Comparison of ENCODE assay signal across 9 cellular contexts in the genomic region with DNA sequence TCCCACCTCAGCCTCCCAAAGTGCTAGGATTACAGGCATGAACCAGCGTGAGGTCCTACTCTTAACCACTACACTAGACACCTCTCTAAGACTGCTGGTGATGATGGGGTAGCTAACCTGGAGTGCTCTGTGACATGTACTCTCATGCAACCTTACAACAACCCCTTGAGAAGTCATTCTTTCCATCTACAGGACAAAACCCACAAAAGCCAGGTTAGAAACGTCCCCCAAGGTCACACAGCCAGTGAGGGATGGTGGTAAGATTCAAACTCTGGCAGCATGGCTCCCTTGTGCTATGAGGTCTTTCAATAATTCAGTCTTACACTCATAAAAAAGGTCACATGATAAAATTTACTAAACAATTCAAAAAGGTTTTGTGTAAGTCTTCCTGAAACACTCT.
DNase-seq lines count a peak whose midpoint lies in the region; ATAC-seq and TF ChIP-seq lines count a peak whose summit lies in the region.
"Had no signal": no experiment of that assay in that cellular context is flagged by ENCODE, and none has a peak within 500 bp of the region (broad histone marks: within the 10 kb centered on the region; RNA-seq: fewer than 3 reads in every experiment).

No MANE protein-coding gene starts in this region.

- no peak overlapping the region for H3K9ac ChIP-seq in IMR-90 (ENCODE audit: low read depth, low read length)
- H3K9ac ChIP-seq in mesendoderm (ENCODE audit: low read length), result no peak overlapping the region

- no peak overlapping the region; the same call in 1 of the 2 replicates for H3K23ac ChIP-seq in IMR-90 (ENCODE audit: low read depth, low read length)
- H3K23ac ChIP-seq in mesendoderm (ENCODE audit: low read length), result no peak overlapping the region

- H4K20me1 ChIP-seq in IMR-90 (ENCODE audit: insufficient read depth, low read length) (no peaks in the 10 kb centered on the region), hepatocyte (ENCODE audit: insufficient read depth, poor library complexity, severe bottlenecking) (no peaks in the 10 kb centered on the region)

- no peak overlapping the region for H3K27ac ChIP-seq in IMR-90 (ENCODE audit: insufficient read depth, low read length)
- peak overlapping the region; percentile 96 for H3K27ac ChIP-seq in hepatocyte
- H3K27ac ChIP-seq in mesendoderm (ENCODE audit: low read depth, low read length), result no peak overlapping the region

- no peaks in the 10 kb centered on the region for H3K27me3 Mint-ChIP-seq in activated CD8-positive, alpha-beta T cell treated with anti-CD3 and anti-CD28 coated beads for 36 hours
- no peaks in the 10 kb centered on the region for H3K27me3 Mint-ChIP-seq in stimulated activated naive B cell treated with anti-CD40 and anti-IgM and Interleukin-4, amounts not matched to agents 10 μg/mL and 1 μg/mL and 100 μg/mL, for 72 hours

- in situ Hi-C loops in IMR-90 (cut with MboI; ENCODE audit: low sequenced_read_pairs), result no loop called here

- no peak for ATAC-seq in IMR-90 (ENCODE audit: low read depth)
- ATAC-seq in activated CD8-positive, alpha-beta T cell treated with anti-CD3 and anti-CD28 coated beads for 36 hours, result peak; percentile 5
- no peak for ATAC-seq in stimulated activated naive B cell treated with anti-CD40 and anti-IgM and Interleukin-4, amounts not matched to agents 10 μg/mL and 1 μg/mL and 100 μg/mL, for 72 hours (replicated peaks)
- no peak for ATAC-seq in GM21717 (IDR thresholded peaks at IDR 0.05; ENCODE audit: unreplicated experiment)
- ATAC-seq in HG02678 (IDR thresholded peaks at IDR 0.05; ENCODE audit: unreplicated experiment), result no peak

- no peak overlapping the region; the same call in 1 of the 2 replicates for H3K14ac ChIP-seq in IMR-90 (replicated peaks; ENCODE audit: low read depth, low read length)

- peaks cover 2% of the 10 kb centered on the region; the same call in 1 of the 2 replicates for H3K4me1 ChIP-seq in IMR-90 (ENCODE audit: control insufficient read depth, insufficient read depth, low read length)
- peaks cover 16% of the 10 kb centered on the region for H3K4me1 ChIP-seq in hepatocyte (ENCODE audit: insufficient read depth)
- no peaks in the 10 kb centered on the region for H3K4me1 ChIP-seq in mesendoderm (ENCODE audit: control insufficient read depth, low read depth, low read length)

- no peak for TF ChIP-seq RAD21 in IMR-90 (IDR thresholded peaks at IDR 0.05; ENCODE audit: low read length)

- peaks cover 35% of the 10 kb centered on the region for H3K4me1 Mint-ChIP-seq in activated CD8-positive, alpha-beta T cell treated with anti-CD3 and anti-CD28 coated beads for 36 hours (ENCODE audit: low read depth)
- peaks cover 12 to 19% of the 10 kb centered on the region in 2 donors for H3K4me1 Mint-ChIP-seq in stimulated activated naive B cell treated with anti-CD40 and anti-IgM and Interleukin-4, amounts not matched to agents 10 μg/mL and 1 μg/mL and 100 μg/mL, for 72 hours

- H3K27ac Mint-ChIP-seq in activated CD8-positive, alpha-beta T cell treated with anti-CD3 and anti-CD28 coated beads for 36 hours, result peak overlapping the region; percentile 97
- H3K27ac Mint-ChIP-seq in stimulated activated naive B cell treated with anti-CD40 and anti-IgM and Interleukin-4, amounts not matched to agents 10 μg/mL and 1 μg/mL and 100 μg/mL, for 72 hours, result peak overlapping the region; percentile 71

- no TSS peak for BruUV-seq in IMR-90 (replicated peaks; lab: Mats Ljungman, UMichigan)

- H2AFZ ChIP-seq in IMR-90 (replicated peaks; ENCODE audit: low read length, poor library complexity), result no peak overlapping the region
- peak overlapping the region; percentile 77 for H2AFZ ChIP-seq in hepatocyte

- peaks cover 3% of the 10 kb centered on the region for H3K36me3 Mint-ChIP-seq in activated CD8-positive, alpha-beta T cell treated with anti-CD3 and anti-CD28 coated beads for 36 hours (ENCODE audit: low read depth)
- no peaks in the 10 kb centered on the region for H3K36me3 Mint-ChIP-seq in stimulated activated naive B cell treated with anti-CD40 and anti-IgM and Interleukin-4, amounts not matched to agents 10 μg/mL and 1 μg/mL and 100 μg/mL, for 72 hours

- H3K36me3 ChIP-seq in IMR-90 (ENCODE audit: control insufficient read depth, insufficient read depth, low read length), result no peaks in the 10 kb centered on the region
- no peaks in the 10 kb centered on the region for H3K36me3 ChIP-seq in hepatocyte (replicated peaks; ENCODE audit: insufficient read depth, low read depth)
- H3K36me3 ChIP-seq in mesendoderm (ENCODE audit: control insufficient read depth, insufficient read depth, low read length), result no peaks in the 10 kb centered on the region

- H3K79me1 ChIP-seq in IMR-90 (ENCODE audit: low read depth in 1 of 2, low read length in 2 of 2) (peaks cover 3 to 14% of the 10 kb centered on the region in 2 experiments; a peak in 2 of 4 replicates), mesendoderm (ENCODE audit: low read length) (no peaks in the 10 kb centered on the region)

- H3K4ac ChIP-seq in IMR-90 (ENCODE audit: low read depth, low read length), result no peak overlapping the region
- H3K4ac ChIP-seq in mesendoderm (ENCODE audit: low read depth, low read length), result no peak overlapping the region

- H3K4me3 ChIP-seq in IMR-90 (ENCODE audit: insufficient read depth, low read depth, low read length) (no peak overlapping the region), hepatocyte (no peak overlapping the region), mesendoderm (ENCODE audit: low read length) (no peak overlapping the region)

- H4K8ac ChIP-seq in IMR-90 (ENCODE audit: low read depth in 2 of 2, low read length in 2 of 2), result peak overlapping the region in 1 of 2 experiments; percentile 20; a peak in 1 of 4 replicates
- H4K8ac ChIP-seq in mesendoderm (ENCODE audit: low read depth, low read length), result no peak overlapping the region

- H3K56ac ChIP-seq in IMR-90 (ENCODE audit: extremely low read depth, insufficient read depth, low read length) (no peak overlapping the region), mesendoderm (ENCODE audit: low read length) (no peak overlapping the region)

- no peak overlapping the region for H2AK9ac ChIP-seq in IMR-90 (replicated peaks; ENCODE audit: low read depth, low read length, poor library complexity)

- H2BK15ac ChIP-seq in IMR-90 (ENCODE audit: low read depth, low read length), result 0 out of 3 replicates have a peak overlapping the region, but pooled peaks have one; percentile 59
- no peak overlapping the region for H2BK15ac ChIP-seq in mesendoderm (replicated peaks; ENCODE audit: low read depth)

- no peak for TF ChIP-seq CTCF in IMR-90 (conservative IDR thresholded peaks at IDR 0.05; ENCODE audit: low read depth, low read length)
- TF ChIP-seq CTCF in activated CD8-positive, alpha-beta T cell treated with anti-CD3 and anti-CD28 coated beads for 36 hours (IDR thresholded peaks at IDR 0.05), result no peak
- no peak for TF ChIP-seq CTCF in hepatocyte (IDR thresholded peaks at IDR 0.05; ENCODE audit: poor library complexity)

- POLR2A ChIA-PET in IMR-90 (lab: Charles Lee; ENCODE audit: unreplicated experiment), result interaction anchor here (0.5 kb wide), 1 partner anchor 111 kb away, joined by 4 read pairs; no protein-coding TSS in a partner anchor
- POLR2A ChIA-PET in activated CD8-positive, alpha-beta T cell treated with anti-CD3 and anti-CD28 coated beads for 36 hours (lab: Charles Lee), result interaction anchor here (0.7 to 6.6 kb wide), 6 partner anchors 10 to 105 kb away, joined by 3 to 44 read pairs (median 5); a partner anchor contains a TSS

- H2BK5ac ChIP-seq in IMR-90 (ENCODE audit: low read depth, low read length, poor library complexity, severe bottlenecking) (no peak overlapping the region), mesendoderm (ENCODE audit: low read length) (no peak overlapping the region)

- no peaks in the 10 kb centered on the region for H3K9me3 ChIP-seq in IMR-90 (ENCODE audit: control insufficient read depth, insufficient read depth, low read length)
- H3K9me3 ChIP-seq in hepatocyte (ENCODE audit: low read depth), result no peaks in the 10 kb centered on the region

- CTCF ChIA-PET in IMR-90 (lab: Yijun Ruan, JAX), result interaction anchor here (0.6 to 1.3 kb wide), 2 partner anchors 25 to 113 kb away, joined by 3 to 5 read pairs; no protein-coding TSS in a partner anchor
- CTCF ChIA-PET in activated CD8-positive, alpha-beta T cell treated with anti-CD3 and anti-CD28 coated beads for 36 hours (lab: Charles Lee), result interaction anchor here (0.9 to 5.0 kb wide), 8 partner anchors 11 to 116 kb away, joined by 3 to 35 read pairs (median 6); no protein-coding TSS in a partner anchor

- no peaks in the 10 kb centered on the region for H3K9me3 Mint-ChIP-seq in activated CD8-positive, alpha-beta T cell treated with anti-CD3 and anti-CD28 coated beads for 36 hours
- H3K9me3 Mint-ChIP-seq in stimulated activated naive B cell treated with anti-CD40 and anti-IgM and Interleukin-4, amounts not matched to agents 10 μg/mL and 1 μg/mL and 100 μg/mL, for 72 hours, result no peaks in the 10 kb centered on the region

- H3K79me2 ChIP-seq in hepatocyte, result peaks cover 20% of the 10 kb centered on the region
- H3K79me2 ChIP-seq in mesendoderm (ENCODE audit: control insufficient read depth, insufficient read depth, low read length), result no peaks in the 10 kb centered on the region

- dilution Hi-C loops in IMR-90 (cut with HindIII; ENCODE audit: low sequenced_read_pairs, unreplicated experiment), result no loop called here

- H2AK5ac ChIP-seq in IMR-90 (ENCODE audit: low read depth, low read length) (no peak overlapping the region), mesendoderm (ENCODE audit: low read length) (no peak overlapping the region)

- WGBS in IMR-90 (ENCODE audit: extremely low coverage in 2 of 2, insufficient read length in 1 of 2), 2 experiments, result no CpG with 5 or more reads among the region's 2 CpGs
- 64% methylated on average over 2 of the region's 2 CpGs for WGBS in hepatocyte (ENCODE audit: low lambda C conversion rate, missing lambda C conversion rate)
- no CpG with 5 or more reads among the region's 2 CpGs for WGBS in mesendoderm (ENCODE audit: extremely low coverage, insufficient coverage, low lambda C conversion rate)

- H3K4me2 ChIP-seq in IMR-90 (ENCODE audit: low read depth, low read length), result peak overlapping the region; percentile 30; the same call in 1 of the 2 replicates
- H3K4me2 ChIP-seq in hepatocyte, result peak overlapping the region; percentile 78
- no peak overlapping the region for H3K4me2 ChIP-seq in mesendoderm (ENCODE audit: low read length)

- H2BK120ac ChIP-seq in IMR-90 (ENCODE audit: low read depth, low read length) (no peak overlapping the region), mesendoderm (ENCODE audit: low read depth, low read length) (no peak overlapping the region)

- H3K9me1 ChIP-seq in IMR-90 (ENCODE audit: insufficient read depth, low read length), result peaks cover 3% of the 10 kb centered on the region; the same call in 1 of the 2 replicates

- TF ChIP-seq POLR2A in IMR-90 (IDR thresholded peaks at IDR 0.05; ENCODE audit: low read depth, low read length), result no peak

- H3K4me3 Mint-ChIP-seq in activated CD8-positive, alpha-beta T cell treated with anti-CD3 and anti-CD28 coated beads for 36 hours, result peak overlapping the region; percentile 93
- H3K4me3 Mint-ChIP-seq in stimulated activated naive B cell treated with anti-CD40 and anti-IgM and Interleukin-4, amounts not matched to agents 10 μg/mL and 1 μg/mL and 100 μg/mL, for 72 hours, result peak overlapping the region; percentile 9 to 26

- DNase-seq in IMR-90, result no peak
- peak; percentile 74 for DNase-seq in activated CD8-positive, alpha-beta T cell treated with anti-CD3 and anti-CD28 coated beads for 36 hours
- DNase-seq in hepatocyte (ENCODE audit: low spot score), result no peak
- no peak for DNase-seq in stimulated activated naive B cell treated with anti-CD40 and anti-IgM and Interleukin-4, amounts not matched to agents 10 μg/mL and 1 μg/mL and 100 μg/mL, for 72 hours
- DNase-seq in mesendoderm, result no peak
- no peak for DNase-seq in GM03348 (ENCODE audit: low spot score)
- DNase-seq: NCI-H69 had no signal

- no peak overlapping the region for H4K5ac ChIP-seq in IMR-90 (ENCODE audit: low read depth, low read length)
- H4K5ac ChIP-seq in mesendoderm (ENCODE audit: low read length), result no peak overlapping the region

- H3K27me3 ChIP-seq in IMR-90 (ENCODE audit: control insufficient read depth, insufficient read depth, low read length), result no peaks in the 10 kb centered on the region
- H3K27me3 ChIP-seq in hepatocyte, result no peaks in the 10 kb centered on the region
- no peaks in the 10 kb centered on the region for H3K27me3 ChIP-seq in mesendoderm (ENCODE audit: insufficient read depth, low read length, poor library complexity)

- H3K18ac ChIP-seq in IMR-90 (ENCODE audit: low read depth, low read length) (no peak overlapping the region), mesendoderm (ENCODE audit: low read length) (no peak overlapping the region)

- no peak overlapping the region for H4K91ac ChIP-seq in IMR-90 (ENCODE audit: insufficient read depth, low read depth, low read length)

- intact Hi-C loops in IMR-90 (cut with micrococcal nuclease), result no loop called here
- intact Hi-C loops in activated CD8-positive, alpha-beta T cell treated with anti-CD3 and anti-CD28 coated beads for 36 hours (cut with micrococcal nuclease), result no loop called here

- H2BK20ac ChIP-seq in IMR-90 (ENCODE audit: low read depth, low read length), result no peak overlapping the region

- no peaks in the 10 kb centered on the region for H3K9me2 ChIP-seq in hepatocyte (replicated peaks; ENCODE audit: insufficient read depth)
